In the genomic region with DNA sequence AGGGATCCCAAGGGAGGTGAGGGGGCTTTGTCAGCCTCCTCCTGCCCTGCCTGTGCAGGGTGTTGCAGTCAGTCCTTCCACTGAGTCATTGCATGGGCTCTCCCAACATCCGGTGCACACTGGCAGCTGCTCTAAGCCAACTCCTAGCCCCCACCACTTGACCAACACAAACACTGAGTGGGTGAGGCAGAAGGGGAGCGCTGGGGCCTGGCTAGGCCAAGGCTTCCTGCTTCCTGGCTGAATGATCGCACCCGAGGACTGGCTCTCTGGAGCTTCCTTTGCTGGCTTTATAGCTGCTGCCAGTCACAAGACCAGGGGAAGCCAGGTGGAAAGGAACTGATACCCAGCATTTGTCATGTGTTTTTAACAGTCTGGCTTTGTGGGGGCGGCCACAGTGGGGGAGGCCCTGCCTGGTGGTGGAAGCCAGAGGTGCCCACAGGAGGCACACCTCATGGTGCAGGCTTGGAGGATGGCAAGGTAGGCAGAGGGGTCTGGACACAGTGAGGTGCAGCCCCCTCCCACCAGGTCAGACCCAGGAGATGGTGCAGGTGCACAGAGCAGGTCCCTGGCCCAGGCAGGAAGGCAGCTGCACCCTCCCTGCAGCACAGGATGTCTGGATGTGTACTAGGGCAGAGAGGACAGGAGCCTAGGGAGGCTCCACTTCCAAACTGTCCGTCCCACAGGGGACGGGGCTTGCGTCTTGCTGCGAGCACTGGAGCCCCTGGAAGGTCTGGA, we compare ENCODE assay signal across 1 cellular context.
TF ChIP-seq lines count a peak whose summit lies in the region.

No MANE protein-coding gene starts in this region.

TF ChIP-seq in IMR-90, 13 proteins besides CTCF, POLR2A, EP300 and RAD21 (continued from another document):
- TF ChIP-seq CEBPB (IDR thresholded peaks at IDR 0.05; ENCODE audit: low read depth, low read length) (peak; percentile 83), SMC3 (IDR thresholded peaks at IDR 0.05; ENCODE audit: low read depth, low read length) (peak; percentile 7; the same call in 1 of the 2 replicates), NFE2L2 (IDR thresholded peaks at IDR 0.05; ENCODE audit: low read depth, low read length) (peak; percentile 40; the same call in 1 of the 2 replicates), BHLHE40 (IDR thresholded peaks at IDR 0.05; ENCODE audit: low read depth, low read length) (peak; percentile 49; the same call in 1 of the 2 replicates), RCOR1 (IDR thresholded peaks at IDR 0.05; ENCODE audit: insufficient replicate concordance, low read length) (peak; percentile 84), RFX5 (IDR thresholded peaks at IDR 0.05; ENCODE audit: low read depth, low read length) (no peak), MXI1 (IDR thresholded peaks at IDR 0.05; ENCODE audit: borderline replicate concordance, low read depth, low read length) (no peak)
- TF ChIP-seq, protein P1, sequence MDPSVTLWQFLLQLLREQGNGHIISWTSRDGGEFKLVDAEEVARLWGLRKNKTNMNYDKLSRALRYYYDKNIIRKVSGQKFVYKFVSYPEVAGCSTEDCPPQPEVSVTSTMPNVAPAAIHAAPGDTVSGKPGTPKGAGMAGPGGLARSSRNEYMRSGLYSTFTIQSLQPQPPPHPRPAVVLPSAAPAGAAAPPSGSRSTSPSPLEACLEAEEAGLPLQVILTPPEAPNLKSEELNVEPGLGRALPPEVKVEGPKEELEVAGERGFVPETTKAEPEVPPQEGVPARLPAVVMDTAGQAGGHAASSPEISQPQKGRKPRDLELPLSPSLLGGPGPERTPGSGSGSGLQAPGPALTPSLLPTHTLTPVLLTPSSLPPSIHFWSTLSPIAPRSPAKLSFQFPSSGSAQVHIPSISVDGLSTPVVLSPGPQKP (IDR thresholded peaks at IDR 0.05; ENCODE audit: borderline replicate concordance, low read depth, low read length): no peak
TF ChIP-seq in IMR-90: peak in this region for 8.
